In the genomic region with DNA sequence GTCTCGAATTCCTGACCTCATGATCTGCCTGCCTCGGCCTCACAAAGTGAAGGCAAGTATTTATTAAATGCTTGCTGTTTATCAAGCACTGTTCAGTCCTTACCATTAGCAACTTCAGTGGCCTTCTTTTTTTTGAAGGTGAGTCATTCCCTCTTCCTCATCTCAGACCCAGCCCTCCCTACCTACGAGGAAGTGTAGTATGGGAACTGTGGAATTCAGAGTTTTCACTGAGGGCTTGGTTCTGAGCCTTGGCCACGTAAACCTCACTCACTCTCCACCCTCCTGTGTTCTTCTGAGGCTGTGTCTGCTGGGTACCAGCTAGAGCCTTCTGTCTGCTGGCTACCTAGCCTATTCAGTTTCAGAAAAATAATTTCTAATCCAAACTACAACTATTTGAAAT, we compare ENCODE assay signal across 15 cellular contexts.
DNase-seq lines count a peak whose midpoint lies in the region; ATAC-seq, FAIRE-seq and TF ChIP-seq lines count a peak whose summit lies in the region.
"Had no signal": no experiment of that assay in that cellular context is flagged by ENCODE, and none has a peak within 500 bp of the region (broad histone marks: within the 10 kb centered on the region; RNA-seq: fewer than 3 reads in every experiment).

No MANE protein-coding gene starts in this region.

- H2AFZ ChIP-seq in IMR-90 (replicated peaks; ENCODE audit: low read length, poor library complexity) = peak overlapping the region; percentile 8

- H3K56ac ChIP-seq in IMR-90 (ENCODE audit: extremely low read depth, insufficient read depth, low read length) = no peak overlapping the region

- no peaks in the 10 kb centered on the region for H4K20me1 ChIP-seq in IMR-90 (ENCODE audit: insufficient read depth, low read length)

- H3K36me3 Mint-ChIP-seq in MCF 10A (ENCODE audit: insufficient read depth, unreplicated experiment) (no peaks in the 10 kb centered on the region), T-cell (no peaks in the 10 kb centered on the region)
- H3K36me3 Mint-ChIP-seq: activated naive CD4-positive, alpha-beta T cell treated with anti-CD3 and anti-CD28 coated beads, Interleukin-2, amount 50 U/mL, for 24 hours; WTC11 had no signal

- no peak overlapping the region for H3K9ac ChIP-seq in IMR-90 (ENCODE audit: low read depth, low read length)

- peak; percentile 77 to 87 for ATAC-seq in A549
- no peak for ATAC-seq in IMR-90 (ENCODE audit: low read depth)
- ATAC-seq in lower lobe of right lung = peak; percentile 65 to 69
- ATAC-seq in GM21825 (IDR thresholded peaks at IDR 0.05; ENCODE audit: unreplicated experiment) = no peak
- ATAC-seq in aorta (ENCODE audit: low FRiP score) = no peak
- ATAC-seq in T-cell (replicated peaks in 1 of 4) = no peak
- ATAC-seq: WTC11 had no signal

- dilution Hi-C loops in IMR-90 (cut with HindIII; ENCODE audit: low sequenced_read_pairs, unreplicated experiment) = no loop called here

- CTCF ChIA-PET in A549 (lab: Yijun Ruan, JAX) (no interaction called here), IMR-90 (lab: Yijun Ruan, JAX) (no interaction called here), MCF 10A (lab: Yijun Ruan, JAX) (interaction anchor here (0.7 to 1.3 kb wide), 4 partner anchors 11 to 931 kb away, joined by 3 to 5 read pairs (median 3); no protein-coding TSS in a partner anchor), T-cell (lab: Charles Lee) (interaction anchor here in 1 of 2 donors (0.8 kb wide), 1 partner anchor 52 kb away, joined by 3 read pairs; no protein-coding TSS in a partner anchor)

- no peak overlapping the region; the same call in 1 of the 2 replicates for H3K14ac ChIP-seq in IMR-90 (replicated peaks; ENCODE audit: low read depth, low read length)

- no peaks in the 10 kb centered on the region for H3K36me3 ChIP-seq in IMR-90 (ENCODE audit: control insufficient read depth, insufficient read depth, low read length)
- no peaks in the 10 kb centered on the region for H3K36me3 ChIP-seq in lower lobe of right lung
- H3K36me3 ChIP-seq in aorta (ENCODE audit: control insufficient read depth in 1 of 2, insufficient read depth in 2 of 2, low read length in 1 of 2) = no peaks in the 10 kb centered on the region
- H3K36me3 ChIP-seq: thyroid gland had no signal

- H4K91ac ChIP-seq in IMR-90 (ENCODE audit: insufficient read depth, low read depth, low read length) = no peak overlapping the region

- no peak overlapping the region for H3K4ac ChIP-seq in IMR-90 (ENCODE audit: low read depth, low read length)

- no peak for TF ChIP-seq POLR2A in A549 (IDR thresholded peaks at IDR 0.05; ENCODE audit: low read length)
- TF ChIP-seq POLR2A in IMR-90 (IDR thresholded peaks at IDR 0.05; ENCODE audit: low read depth, low read length) = no peak

- H3K18ac ChIP-seq in IMR-90 (ENCODE audit: low read depth, low read length) = no peak overlapping the region

- intact Hi-C loops in IMR-90 (cut with micrococcal nuclease) (loop anchor here (5.0 kb wide), 1 partner anchor 33 kb away; no protein-coding TSS in a partner anchor), MCF 10A (cut with micrococcal nuclease) (no loop called here), lower lobe of right lung (cut with DNase I) (no loop called here), aorta (cut with DNase I) (loop anchor here (5.0 kb wide), 2 partner anchors 33 to 43 kb away; no protein-coding TSS in a partner anchor)

- H3K27ac ChIP-seq in A549 = peak overlapping the region; percentile 46 to 73
- no peak overlapping the region for H3K27ac ChIP-seq in IMR-90 (ENCODE audit: insufficient read depth, low read length)
- H3K27ac ChIP-seq in lower lobe of right lung = no peak overlapping the region
- peak overlapping the region in 1 of 2 donors; percentile 64 for H3K27ac ChIP-seq in aorta (ENCODE audit: low read depth in 1 of 2, low read length in 2 of 2)
- H3K27ac ChIP-seq: thyroid gland had no signal

- H3K27ac Mint-ChIP-seq in MCF 10A (ENCODE audit: low read depth, unreplicated experiment) (peak overlapping the region; percentile 50), T-cell (no peak overlapping the region)
- H3K27ac Mint-ChIP-seq: activated naive CD4-positive, alpha-beta T cell treated with anti-CD3 and anti-CD28 coated beads, Interleukin-2, amount 50 U/mL, for 24 hours; WTC11 had no signal

- FAIRE-seq in A549 (lab: Jason Lieb, UNC) = no peak

- H3K9me3 Mint-ChIP-seq in MCF 10A (ENCODE audit: unreplicated experiment) = no peaks in the 10 kb centered on the region
- H3K9me3 Mint-ChIP-seq in T-cell = no peaks in the 10 kb centered on the region

- BruUV-seq in IMR-90 (replicated peaks; lab: Mats Ljungman, UMichigan) (no TSS peak), MCF 10A (replicated peaks; lab: Mats Ljungman, UMichigan) (no TSS peak)

- in situ Hi-C loops in IMR-90 (cut with MboI; ENCODE audit: low sequenced_read_pairs) = no loop called here

- TF ChIP-seq CTCF in A549 (IDR thresholded peaks at IDR 0.05) (no peak), IMR-90 (conservative IDR thresholded peaks at IDR 0.05; ENCODE audit: low read depth, low read length) (no peak), MCF 10A (IDR thresholded peaks at IDR 0.05; ENCODE audit: unreplicated experiment) (no peak), lower lobe of right lung (IDR thresholded peaks at IDR 0.05) (no peak)

- no peak overlapping the region for H2AK9ac ChIP-seq in IMR-90 (replicated peaks; ENCODE audit: low read depth, low read length, poor library complexity)

- H4K5ac ChIP-seq in IMR-90 (ENCODE audit: low read depth, low read length) = no peak overlapping the region

- no peak overlapping the region for H3K4me3 Mint-ChIP-seq in MCF 10A (ENCODE audit: unreplicated experiment)
- H3K4me3 Mint-ChIP-seq in T-cell = no peak overlapping the region
- H3K4me3 Mint-ChIP-seq: activated naive CD4-positive, alpha-beta T cell treated with anti-CD3 and anti-CD28 coated beads, Interleukin-2, amount 50 U/mL, for 24 hours; WTC11 had no signal

- H2BK5ac ChIP-seq in IMR-90 (ENCODE audit: low read depth, low read length, poor library complexity, severe bottlenecking) = no peak overlapping the region

- TF ChIP-seq EP300 in A549 (IDR thresholded peaks at IDR 0.05) = no peak

- POLR2A ChIA-PET in A549 (lab: Yijun Ruan, JAX) (no interaction called here), IMR-90 (lab: Charles Lee; ENCODE audit: unreplicated experiment) (no interaction called here), MCF 10A (lab: Yijun Ruan, JAX) (interaction anchor here (0.9 to 1.4 kb wide), 4 partner anchors 15 to 17 kb away, joined by 3 to 5 read pairs (median 4); no protein-coding TSS in a partner anchor), T-cell (lab: Charles Lee) (no interaction called here)

- H3K79me1 ChIP-seq in IMR-90 (ENCODE audit: low read depth in 1 of 2, low read length in 2 of 2) = no peaks in the 10 kb centered on the region

- 40% methylated on average over 4 of the region's 4 CpGs for WGBS in A549 (ENCODE audit: missing lambda C conversion rate)
- no CpG with 5 or more reads among the region's 4 CpGs for WGBS in IMR-90 (ENCODE audit: extremely low coverage in 2 of 2, insufficient read length in 1 of 2), 2 experiments
- WGBS in aorta, 2 donors = 52 to 62% methylated on average over 4 of the region's 4 CpGs

- H3K4me1 ChIP-seq in A549 = peaks cover 30% of the 10 kb centered on the region
- peaks cover 8% of the 10 kb centered on the region for H3K4me1 ChIP-seq in IMR-90 (ENCODE audit: control insufficient read depth, insufficient read depth, low read length)
- no peaks in the 10 kb centered on the region for H3K4me1 ChIP-seq in lower lobe of right lung
- peaks cover 0 to 3% of the 10 kb centered on the region in 2 donors for H3K4me1 ChIP-seq in aorta (ENCODE audit: control insufficient read depth in 1 of 2, insufficient read depth in 2 of 2, low read length in 2 of 2)

- H2BK120ac ChIP-seq in IMR-90 (ENCODE audit: low read depth, low read length) = no peak overlapping the region

- H2AK5ac ChIP-seq in IMR-90 (ENCODE audit: low read depth, low read length) = no peak overlapping the region

- H3K27me3 ChIP-seq in IMR-90 (ENCODE audit: control insufficient read depth, insufficient read depth, low read length) = no peaks in the 10 kb centered on the region
- H3K27me3 ChIP-seq in lower lobe of right lung (ENCODE audit: low read depth) = no peaks in the 10 kb centered on the region
- H3K27me3 ChIP-seq in aorta (ENCODE audit: control insufficient read depth in 1 of 2, insufficient read depth in 2 of 2, low read length in 1 of 2) = no peaks in the 10 kb centered on the region
- H3K27me3 ChIP-seq: thyroid gland had no signal

- H3K4me3 ChIP-seq in A549 = no peak overlapping the region
- no peak overlapping the region for H3K4me3 ChIP-seq in IMR-90 (ENCODE audit: insufficient read depth, low read depth, low read length)
- no peak overlapping the region for H3K4me3 ChIP-seq in lower lobe of right lung
- H3K4me3 ChIP-seq in aorta (ENCODE audit: low read length in 2 of 2) = no peak overlapping the region
- H3K4me3 ChIP-seq: thyroid gland had no signal

- H2BK20ac ChIP-seq in IMR-90 (ENCODE audit: low read depth, low read length) = no peak overlapping the region

- peak overlapping the region in 1 of 2 experiments; percentile 45; a peak in 1 of 4 replicates for H4K8ac ChIP-seq in IMR-90 (ENCODE audit: low read depth in 2 of 2, low read length in 2 of 2)

- peak overlapping the region; percentile 49 for H3K4me2 ChIP-seq in A549
- no peak overlapping the region for H3K4me2 ChIP-seq in IMR-90 (ENCODE audit: low read depth, low read length)

- no peaks in the 10 kb centered on the region for H3K9me3 ChIP-seq in A549
- no peaks in the 10 kb centered on the region for H3K9me3 ChIP-seq in IMR-90 (ENCODE audit: control insufficient read depth, insufficient read depth, low read length)
- H3K9me3 ChIP-seq in lower lobe of right lung = no peaks in the 10 kb centered on the region
- H3K9me3 ChIP-seq in aorta (ENCODE audit: control insufficient read depth, low read length) = no peaks in the 10 kb centered on the region
- H3K9me3 ChIP-seq: thyroid gland had no signal

- no peak overlapping the region for H2BK15ac ChIP-seq in IMR-90 (ENCODE audit: low read depth, low read length)

- TF ChIP-seq RAD21 in A549 (conservative IDR thresholded peaks at IDR 0.05 in 1 of 2, IDR thresholded peaks at IDR 0.05 in 1 of 2) (no peak), IMR-90 (IDR thresholded peaks at IDR 0.05; ENCODE audit: low read length) (no peak)

- no peaks in the 10 kb centered on the region for H3K9me1 ChIP-seq in IMR-90 (ENCODE audit: insufficient read depth, low read length)

- DNase-seq in A549 (ENCODE audit: low read depth in 1 of 2, low spot score in 1 of 2) (peak; percentile 27 to 58), IMR-90 (peak; percentile 27), MCF 10A (ENCODE audit: unreplicated experiment) (peak; percentile 61), lower lobe of right lung (no peak), SIG-M5 treated with dmso at 0.1 percent for 504 hours (lab: John Stamatoyannopoulos, UW; ENCODE audit: unreplicated experiment) (no peak), aorta (no peak), T-cell (no peak)
- DNase-seq: Karpas-422, NCI-H2081 treated with DMSO at 0.1 percent for 48 hours, NCI-H82, SHP77, thyroid gland had no signal

- H3K4me1 Mint-ChIP-seq in MCF 10A (ENCODE audit: insufficient read depth, unreplicated experiment) (peaks cover 12% of the 10 kb centered on the region), T-cell (peaks cover 6 to 11% (median 10%) of the 10 kb centered on the region in 3 donors)
- H3K4me1 Mint-ChIP-seq: WTC11 had no signal

- H3K27me3 Mint-ChIP-seq in MCF 10A (ENCODE audit: insufficient read depth, unreplicated experiment) (no peaks in the 10 kb centered on the region), T-cell (no peaks in the 10 kb centered on the region)
- H3K27me3 Mint-ChIP-seq: activated naive CD4-positive, alpha-beta T cell treated with anti-CD3 and anti-CD28 coated beads, Interleukin-2, amount 50 U/mL, for 24 hours had no signal

- no peak overlapping the region for H3K23ac ChIP-seq in IMR-90 (ENCODE audit: low read depth, low read length)

Comparison
In these comparisons a context has a peak if more than half of its experiments do, and no peak if none do; other contexts are left out.
1. ATAC-seq: peak in A549 (2 of 2) and lower lobe of right lung (2 of 2); none in IMR-90 (single experiment), GM21825 (single experiment), aorta (single experiment) and T-cell (0 of 4).
2. DNase-seq: peak in A549 (2 of 2), IMR-90 (single experiment) and MCF 10A (single experiment); none in lower lobe of right lung (single experiment), SIG-M5 treated with dmso at 0.1 percent for 504 hours (single experiment), aorta (0 of 2) and T-cell (0 of 34).
3. H3K27ac ChIP-seq: peak in A549 (2 of 2); none in IMR-90 (single experiment) and lower lobe of right lung (single experiment).
4. intact Hi-C loops: an anchor here in IMR-90 (5.0 kb wide) and aorta (5.0 kb wide); none called in MCF 10A and lower lobe of right lung.